Comparison of ENCODE assay signal across 8 cellular contexts in genomic region chr12:38316391-38317129, GRCh38. TPM values are rescaled to one million over a fixed set of nuclear protein-coding genes. Genes with fewer than 3 reads are reported as not detected.
DNase-seq lines count a peak whose midpoint lies in the region; ATAC-seq and TF ChIP-seq lines count a peak whose summit lies in the region.

Gene ALG10B (plus strand): TSS chr12:38316774. CDS start chr12:38316894, 120 bp downstream.

- TF ChIP-seq POLR2A in erythroblast (IDR thresholded peaks at IDR 0.05; ENCODE audit: low read length) = peak; percentile 77

- POLR2A ChIA-PET in PC-3 (lab: Charles Lee; ENCODE audit: unreplicated experiment) = interaction anchor here (0.6 kb wide), 1 partner anchor 260 kb away, joined by 7 read pairs; no protein-coding TSS in a partner anchor

- peak; percentile 72 for TF ChIP-seq CTCF in PC-3 (conservative IDR thresholded peaks at IDR 0.05; ENCODE audit: low read depth, low read length)

- H3F3A ChIP-seq in PC-3 (ENCODE audit: low read length, unreplicated experiment) = no peaks in the 10 kb centered on the region

- TSS peak; percentile 71 for BruUV-seq in PC-3 (replicated peaks; lab: Mats Ljungman, UMichigan)

- H3K9ac ChIP-seq in PC-3 (ENCODE audit: low read length) = peak within 1 kb of the TSS; percentile 95
- H3K9ac ChIP-seq in muscle layer of colon (ENCODE audit: low read length) = peak within 1 kb of the TSS; percentile 86

- intact Hi-C loops in PC-3 (cut with micrococcal nuclease) = loop anchor here (1.0 to 5.0 kb wide), 4 partner anchors 34 to 263 kb away; no protein-coding TSS in a partner anchor

- no peaks in the 10 kb centered on the region for H3K36me3 ChIP-seq in PC-3 (ENCODE audit: low read depth, low read length)
- H3K36me3 ChIP-seq in muscle layer of colon (ENCODE audit: insufficient read depth, low read length) = peaks cover 5% of the 10 kb centered on the region

- H3K4me3 ChIP-seq in PC-3 (ENCODE audit: low read length) (peak within 1 kb of the TSS; percentile 97), muscle layer of colon (ENCODE audit: low read depth in 1 of 2, low read length in 2 of 2) (peak within 1 kb of the TSS; percentile 64 to 79)

- H3K9me3 ChIP-seq in PC-3 (ENCODE audit: low read length) (no peaks in the 10 kb centered on the region), muscle layer of colon (ENCODE audit: low read length) (no peaks in the 10 kb centered on the region)

- H4K20me1 ChIP-seq in PC-3 (ENCODE audit: low read length) = no peaks in the 10 kb centered on the region

- ATAC-seq in GM21515 (IDR thresholded peaks at IDR 0.05; ENCODE audit: unreplicated experiment) (peak; percentile 100), PC-3 (peak; percentile 99)

- H3K4me2 ChIP-seq in PC-3 (ENCODE audit: low read length) = peak within 1 kb of the TSS; percentile 97

- CTCF ChIA-PET in PC-3 (lab: Charles Lee) = interaction anchor here (0.6 to 1.3 kb wide), 5 partner anchors 173 to 260 kb away, joined by 3 to 8 read pairs (median 4); no protein-coding TSS in a partner anchor

- H3K27me3 ChIP-seq in PC-3 (ENCODE audit: low read length) (no peaks in the 10 kb centered on the region), muscle layer of colon (ENCODE audit: control insufficient read depth in 1 of 2, insufficient read depth in 2 of 2, low read length in 2 of 2) (no peaks in the 10 kb centered on the region)

- H3K79me2 ChIP-seq in PC-3 (ENCODE audit: low read length) = peaks cover 20% of the 10 kb centered on the region

- H3K9me2 ChIP-seq in PC-3 (replicated peaks; ENCODE audit: low read length) = no peaks in the 10 kb centered on the region

- peak within 1 kb of the TSS; percentile 100 for H2AFZ ChIP-seq in PC-3 (ENCODE audit: low read length)

- DNase-seq in DMS 273 (lab: John Stamatoyannopoulos, UW; ENCODE audit: unreplicated experiment) = peak; percentile 95
- peak; percentile 58 for DNase-seq in HuH-7 (ENCODE audit: low spot score)
- peak; percentile 97 for DNase-seq in PC-3
- DNase-seq in activated T-cell treated with anti-CD3 and anti-CD28 coated beads, Interleukin-2, amount 50 U/mL, for 1 hour = peak; percentile 92
- DNase-seq in erythroblast (lab: John Stamatoyannopoulos, UW) = peak; percentile 96 to 97
- peak; percentile 78 for DNase-seq in stimulated activated CD8-positive, alpha-beta memory T cell treated with anti-CD3 and anti-CD28 coated beads, Interleukin-7, amount 100 ng/mL, for 24 hours (ENCODE audit: low read depth)

- H3K4me1 ChIP-seq in PC-3 (ENCODE audit: insufficient read depth, low read length) = peaks cover 17% of the 10 kb centered on the region
- peaks cover 4% of the 10 kb centered on the region for H3K4me1 ChIP-seq in muscle layer of colon (ENCODE audit: insufficient read depth, low read length)

- H3K27ac ChIP-seq in PC-3 (ENCODE audit: low read length) (peak within 1 kb of the TSS; percentile 67), muscle layer of colon (ENCODE audit: low read depth, low read length) (peak within 1 kb of the TSS; percentile 68)

RNA-seq across cellular contexts. Expression of gene ALG10B, which starts in this region (rescaled TPM):
- total RNA-seq in PC-3 (2014; rRNA removed) = 9.4 and 18.7 TPM in 2 replicates

Comparison
In these comparisons a context has a peak if more than half of its experiments do, and no peak if none do; other contexts are left out.
1. Peak in every context shown above with its lines: DNase-seq, ATAC-seq, H3K4me3 ChIP-seq and H3K27ac ChIP-seq.